ENCODE assay signal across 14 cellular contexts in the genomic region with DNA sequence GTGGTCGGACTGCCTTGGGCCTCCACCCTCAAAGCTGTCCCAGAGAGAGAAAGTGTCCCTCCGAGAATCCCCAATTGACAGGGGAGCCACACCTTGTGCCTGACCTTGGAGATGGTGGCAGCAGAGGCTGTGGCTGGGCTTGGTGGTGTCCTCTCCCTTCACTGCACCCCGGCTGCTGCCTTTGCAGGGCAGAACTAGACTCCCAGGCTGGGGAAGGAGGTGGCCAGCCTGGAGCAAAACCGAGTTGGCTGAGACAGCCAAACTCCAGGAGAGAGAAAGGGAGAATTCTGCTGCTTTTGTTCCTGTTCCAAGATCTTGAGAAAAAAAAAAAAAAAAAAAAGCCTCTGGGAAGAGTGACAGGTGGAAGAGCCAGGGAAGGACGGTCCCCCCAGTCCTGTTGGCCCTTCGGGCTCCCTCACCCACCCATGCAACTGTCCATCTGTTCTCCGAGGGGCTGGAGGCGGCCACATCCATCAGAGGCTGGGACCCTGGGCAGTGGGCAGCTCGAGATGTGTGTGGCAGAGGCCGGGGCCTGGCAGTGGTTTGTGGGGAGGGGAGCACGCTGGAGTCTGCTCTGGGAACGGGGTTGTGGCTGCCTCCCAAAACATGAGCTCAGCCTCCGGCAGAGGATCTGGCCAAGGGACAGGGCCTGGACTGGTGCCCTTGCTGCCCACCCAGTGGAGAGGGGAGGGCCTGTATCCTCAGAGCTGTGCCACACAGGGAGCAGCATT. TPM values are rescaled to one million over a fixed set of nuclear protein-coding genes. Genes with fewer than 3 reads are reported as not detected.
DNase-seq lines count a peak whose midpoint lies in the region; ATAC-seq and TF ChIP-seq lines count a peak whose summit lies in the region.
"Had no signal": no experiment of that assay in that cellular context is flagged by ENCODE, and none has a peak within 500 bp of the region (broad histone marks: within the 10 kb centered on the region; RNA-seq: fewer than 3 reads in every experiment).

No MANE protein-coding gene starts in this region.

- H3K27ac ChIP-seq in ovary: no peak overlapping the region
- H3K27ac ChIP-seq: KMS-11 had no signal

- 37 to 42% (median 41%) methylated on average over 13 of the region's 13 CpGs for WGBS in ovary, 3 donors

- no peaks in the 10 kb centered on the region for H3K36me3 ChIP-seq in ovary

- no peak for TF ChIP-seq EP300 in ovary (IDR thresholded peaks at IDR 0.05)

- no peak for TF ChIP-seq POLR2A in ovary (IDR thresholded peaks at IDR 0.05)

- ATAC-seq in left cardiac atrium (peak in 1 of 2 donors; percentile 51), GM19395 (IDR thresholded peaks at IDR 0.05; ENCODE audit: unreplicated experiment) (no peak), GM19351 (IDR thresholded peaks at IDR 0.05; ENCODE audit: unreplicated experiment) (no peak)

- H3K27me3 ChIP-seq in ovary: no peaks in the 10 kb centered on the region

- peak; percentile 7 for DNase-seq in AG20443 (ENCODE audit: low spot score)
- DNase-seq in anterior cingulate cortex (lab: John Stamatoyannopoulos, UW): peak in 56 of 58 donors; percentile 14 to 86 (median 68)
- peak; percentile 31 for DNase-seq in left cardiac atrium
- DNase-seq in ovary: peak in 4 of 5 donors; percentile 37 to 61 (median 54)
- no peak for DNase-seq in EL
- no peak for DNase-seq in NCI-H1930 (lab: John Stamatoyannopoulos, UW)
- DNase-seq: ACHN; activated B cell treated with CpG ODN at 0.5 μM for 24 hours; activated effector memory CD4-positive, alpha-beta T cell treated with anti-CD3 and anti-CD28 coated beads, Interleukin-2, amount 50 U/mL, for 16 hours; HCEC 1CT; islet precursor cell had no signal

- no peak overlapping the region for H3K4me3 ChIP-seq in ovary

- no peak for TF ChIP-seq CTCF in ovary (IDR thresholded peaks at IDR 0.05)

- H3K4me1 ChIP-seq in ovary (ENCODE audit: insufficient read depth): peaks cover 4% of the 10 kb centered on the region

- no peaks in the 10 kb centered on the region for H3K9me3 ChIP-seq in ovary

- intact Hi-C loops in left cardiac atrium (cut with DNase I) (no loop called here), ovary (cut with DNase I) (no loop called here)

RNA-seq across cellular contexts. Expression of gene CLIP2, which starts 35.5 kb away (rescaled TPM):
- total RNA-seq in left cardiac atrium: 10 to 100 TPM in 1 of 2 donors, 1 to 10 TPM in 1; 9.7 to 10.6 TPM
- 10 to 100 TPM; 16.4 to 51.5 (median 40.0) TPM for total RNA-seq in ovary
- polyA plus RNA-seq in ovary: 10 to 100 TPM in 1 of 2 donors, 1 to 10 TPM in 1; 5.1 to 28.9 TPM

Comparison
In these comparisons a context has a peak if more than half of its experiments do, and no peak if none do; other contexts are left out.
1. DNase-seq: peak in AG20443 (single experiment), anterior cingulate cortex (56 of 58), left cardiac atrium (single experiment) and ovary (4 of 5); none in EL (single experiment) and NCI-H1930 (0 of 2).